In the genomic region with DNA sequence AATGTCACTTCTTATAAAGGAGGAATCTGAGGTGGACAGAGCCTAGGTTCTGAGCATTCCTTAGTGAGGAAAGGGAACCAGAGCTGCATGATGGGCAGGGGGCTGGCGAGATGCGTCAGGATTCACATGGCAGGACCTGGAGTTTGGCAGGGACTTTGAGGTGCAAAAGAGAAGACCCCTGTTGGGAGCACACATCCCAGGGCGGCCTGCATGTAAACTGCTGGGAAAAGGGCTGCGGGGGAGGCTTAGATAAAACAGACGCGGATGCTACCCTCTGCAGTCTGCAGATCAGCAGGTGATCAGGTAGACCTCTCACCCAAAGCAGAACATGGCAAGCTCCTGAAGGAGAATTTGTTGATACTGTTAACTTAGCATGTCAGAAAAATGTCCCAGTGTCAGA, we compare ENCODE assay signal across 20 cellular contexts.
"Had no signal": no experiment of that assay in that cellular context is flagged by ENCODE, and none has a peak within 500 bp of the region (broad histone marks: within the 10 kb centered on the region; RNA-seq: fewer than 3 reads in every experiment).

No MANE protein-coding gene starts in this region.

- H2AFZ ChIP-seq: hepatocyte had no signal

- H3K27me3 ChIP-seq: foreskin keratinocyte, hepatocyte, spleen, testis, tibial nerve had no signal

- H3K4me1 ChIP-seq: testis had no signal

- H3K79me2 ChIP-seq: hepatocyte had no signal

- DNase-seq: erythroblast; foreskin keratinocyte; left colon; left ventricle myocardium superior; mesendoderm; naive B cell; nephron progenitor cell; posterior cingulate gyrus; spleen; stimulated activated CD4-positive, alpha-beta T cell treated with anti-CD3 and anti-CD28 coated beads, Interleukin-15, amount 100 ng/mL, for 24 hours; stimulated activated CD4-positive, alpha-beta T cell treated with anti-CD3 and anti-CD28 coated beads, Interleukin-1b, Interleukin-23, amount 100 ng/mL, for 48 hours; stimulated activated CD4-positive, alpha-beta T cell treated with anti-CD3 and anti-CD28 coated beads, Interleukin-4, amount 100 ng/mL, for 24 hours; stimulated activated naive B cell treated with anti-CD40 and anti-IgM and Interleukin-4, amounts not matched to agents 10 μg/mL and 1 μg/mL and 100 μg/mL, for 72 hours; stimulated activated naive CD8-positive, alpha-beta T cell treated with anti-CD3 and anti-CD28 coated beads, Interleukin-15, amount 100 ng/mL, for 72 hours; testis had no signal

- H3K27ac ChIP-seq: foreskin keratinocyte, spleen, testis, tibial nerve had no signal

- ATAC-seq: foreskin keratinocyte; left colon; left ventricle myocardium superior; sciatic nerve; stimulated activated naive B cell treated with anti-CD40 and anti-IgM and Interleukin-4, amounts not matched to agents 10 μg/mL and 1 μg/mL and 100 μg/mL, for 72 hours; stimulated activated naive CD8-positive, alpha-beta T cell treated with anti-CD3 and anti-CD28 coated beads, Interleukin-15, amount 100 ng/mL, for 72 hours had no signal

- H3K4me2 ChIP-seq: hepatocyte had no signal

- H3K9me3 ChIP-seq: spleen, testis, tibial nerve had no signal

- H3K36me3 ChIP-seq: tibial nerve had no signal

- FAIRE-seq: colon, endothelial cell of umbilical vein had no signal

- H3K4me3 ChIP-seq: hepatocyte, spleen, testis, tibial nerve had no signal
